33 cellular contexts compared by ENCODE assay signal in genomic region chrX:94961730-94962129, GRCh38.
DNase-seq lines count a peak whose midpoint lies in the region; ATAC-seq, FAIRE-seq and TF ChIP-seq lines count a peak whose summit lies in the region.
"Had no signal": no experiment of that assay in that cellular context is flagged by ENCODE, and none has a peak within 500 bp of the region (broad histone marks: within the 10 kb centered on the region; RNA-seq: fewer than 3 reads in every experiment).

No MANE protein-coding gene starts in this region.

- BruUV-seq in A673 (replicated peaks; lab: Mats Ljungman, UMichigan) (no TSS peak), OCI-LY7 (replicated peaks; lab: Mats Ljungman, UMichigan) (no TSS peak)

- no peaks in the 10 kb centered on the region for H4K20me1 ChIP-seq in OCI-LY7 (ENCODE audit: insufficient read depth, low read length)

- H3K79me2 ChIP-seq in OCI-LY7 (ENCODE audit: insufficient read depth, low read depth, low read length): no peaks in the 10 kb centered on the region

- H3K27ac ChIP-seq in A673 (ENCODE audit: low read depth, low read length, poor library complexity, severe bottlenecking): no peak overlapping the region
- no peak overlapping the region for H3K27ac ChIP-seq in OCI-LY7 (ENCODE audit: low read depth, low read length, poor library complexity, severe bottlenecking)
- no peak overlapping the region for H3K27ac ChIP-seq in body of pancreas
- H3K27ac ChIP-seq: 22Rv1, adrenal gland, brain microvascular endothelial cell, C4-2B, gastroesophageal sphincter had no signal

- DNase-seq in DMS 273 (lab: John Stamatoyannopoulos, UW; ENCODE audit: unreplicated experiment) (peak; percentile 18), DMS 273 treated with DMSO at 0.1 percent for 48 hours (lab: John Stamatoyannopoulos, UW) (no peak), A673 (ENCODE audit: low spot score) (peak; percentile 11), NCI-H1105 treated with DMSO at 0.1 percent for 48 hours (lab: John Stamatoyannopoulos, UW) (peak; percentile 38), bronchial epithelial cell (ENCODE audit: low read depth) (peak; percentile 3), left lobe of liver (ENCODE audit: low spot score) (no peak), OCI-LY7 (ENCODE audit: low spot score) (no peak), body of pancreas (no peak)
- DNase-seq: activated CD8-positive, alpha-beta memory T cell treated with anti-CD3 and anti-CD28 coated beads, Interleukin-2, amount 50 U/mL, for 48 hours; activated CD8-positive, alpha-beta T cell treated with anti-CD3 and anti-CD28 coated beads for 36 hours; activated naive CD4-positive, alpha-beta T cell treated with anti-CD3 and anti-CD28 coated beads, Interleukin-2, amount 10 ng/mL, durations not matched to agents 7 days and 5 days; adrenal gland; brain microvascular endothelial cell; Caco-2; EL; H7; hypothalamus; MG63; mucosa of descending colon; NCI-H146; NCI-H774; SHP77 treated with DMSO at 0.1 percent for 48 hours; substantia nigra; SW 1271; T-helper 9 cell had no signal

- FAIRE-seq in bronchial epithelial cell (lab: Jason Lieb, UNC): no peak
- FAIRE-seq: HTR-8/SVneo, RCC 7860 had no signal

- H3K4me3 ChIP-seq in A673 (ENCODE audit: low read depth, low read length, poor library complexity, severe bottlenecking) (no peak overlapping the region), bronchial epithelial cell (ENCODE audit: low read depth, low read length) (no peak overlapping the region), OCI-LY7 (ENCODE audit: low read depth, low read length, poor library complexity, severe bottlenecking) (no peak overlapping the region), body of pancreas (no peak overlapping the region)
- H3K4me3 ChIP-seq: adrenal gland, gastroesophageal sphincter, lung, MG63, mucosa of descending colon had no signal

- ATAC-seq in left lobe of liver (no peak), body of pancreas (no peak)
- ATAC-seq: activated CD8-positive, alpha-beta T cell treated with anti-CD3 and anti-CD28 coated beads for 36 hours; activated T-helper 17 cell treated with anti-CD3 and anti-CD28 coated beads, Interleukin-2, amount 50 U/mL, for 72 hours; gastroesophageal sphincter; mucosa of descending colon; stimulated activated memory B cell treated with anti-CD40 and anti-IgM and Interleukin-4, amounts not matched to agents 10 μg/mL and 1 μg/mL and 100 μg/mL, for 72 hours had no signal

- CTCF ChIA-PET in A673 (lab: Charles Lee): no interaction called here
- CTCF ChIA-PET in OCI-LY7 (lab: Charles Lee; ENCODE audit: unreplicated experiment): no interaction called here

- no peak for TF ChIP-seq CTCF in A673 (conservative IDR thresholded peaks at IDR 0.05; ENCODE audit: low read depth, low read length)
- no peak for TF ChIP-seq CTCF in bronchial epithelial cell (IDR thresholded peaks at IDR 0.05; ENCODE audit: insufficient read depth, low read length, severe bottlenecking)
- no peak for TF ChIP-seq CTCF in OCI-LY7 (conservative IDR thresholded peaks at IDR 0.05; ENCODE audit: low read length)
- no peak for TF ChIP-seq CTCF in body of pancreas (IDR thresholded peaks at IDR 0.05)

- no peak for TF ChIP-seq POLR2A in body of pancreas (IDR thresholded peaks at IDR 0.05)

- POLR2A ChIA-PET in A673 (lab: Charles Lee; ENCODE audit: low non-redundant PET) (no interaction called here), OCI-LY7 (lab: Charles Lee) (no interaction called here)

- H3K4me1 ChIP-seq in A673 (ENCODE audit: insufficient read depth, low read length, poor library complexity, severe bottlenecking) (no peaks in the 10 kb centered on the region), OCI-LY7 (ENCODE audit: insufficient read depth, low read length, poor library complexity, severe bottlenecking) (no peaks in the 10 kb centered on the region), body of pancreas (no peaks in the 10 kb centered on the region)
- H3K4me1 ChIP-seq: adrenal gland, Caco-2, gastroesophageal sphincter had no signal

- H3K27me3 ChIP-seq in A673 (replicated peaks; ENCODE audit: insufficient read depth, low read depth, low read length, poor library complexity): no peaks in the 10 kb centered on the region
- H3K27me3 ChIP-seq in bronchial epithelial cell (ENCODE audit: control insufficient read depth, insufficient read depth, low read length): no peaks in the 10 kb centered on the region
- no peaks in the 10 kb centered on the region for H3K27me3 ChIP-seq in body of pancreas
- H3K27me3 ChIP-seq: adrenal gland, brain microvascular endothelial cell, gastroesophageal sphincter, MG63 had no signal

- no peaks in the 10 kb centered on the region for H3K9me2 ChIP-seq in OCI-LY7 (ENCODE audit: insufficient read depth, low read length)

- 15 to 30% methylated on average over 2 of the region's 2 CpGs for WGBS in body of pancreas, 2 donors

- intact Hi-C loops in A673 (cut with micrococcal nuclease; ENCODE audit: unreplicated experiment): no loop called here
- intact Hi-C loops in OCI-LY7 (cut with micrococcal nuclease; ENCODE audit: unreplicated experiment): no loop called here
- intact Hi-C loops in body of pancreas (cut with DNase I): no loop called here

- H2AFZ ChIP-seq in OCI-LY7 (ENCODE audit: low read length): no peak overlapping the region

- H3K4me2 ChIP-seq in OCI-LY7 (ENCODE audit: low read length): no peak overlapping the region

- no peaks in the 10 kb centered on the region for H3K36me3 ChIP-seq in A673 (ENCODE audit: insufficient read depth, low read length, poor library complexity, severe bottlenecking)
- no peaks in the 10 kb centered on the region for H3K36me3 ChIP-seq in bronchial epithelial cell (ENCODE audit: control insufficient read depth, insufficient read depth, low read length)
- no peaks in the 10 kb centered on the region for H3K36me3 ChIP-seq in OCI-LY7 (ENCODE audit: insufficient read depth, low read length)
- no peaks in the 10 kb centered on the region for H3K36me3 ChIP-seq in body of pancreas (replicated peaks in 1 of 2; ENCODE audit: insufficient read depth in 1 of 2, low read depth in 2 of 2)
- H3K36me3 ChIP-seq: adrenal gland, brain microvascular endothelial cell, gastroesophageal sphincter, MG63 had no signal

- H3K9me3 ChIP-seq in A673 (ENCODE audit: low read depth, low read length, poor library complexity, severe bottlenecking) (peaks cover 4% of the 10 kb centered on the region), OCI-LY7 (ENCODE audit: low read length) (no peaks in the 10 kb centered on the region), body of pancreas (no peaks in the 10 kb centered on the region)
- H3K9me3 ChIP-seq: adrenal gland, Caco-2, gastroesophageal sphincter, MG63, mucosa of descending colon had no signal

Comparison
In these comparisons a context has a peak if more than half of its experiments do, and no peak if none do; other contexts are left out.
1. DNase-seq: peak in DMS 273 (single experiment), A673 (single experiment), NCI-H1105 treated with DMSO at 0.1 percent for 48 hours (single experiment) and bronchial epithelial cell (single experiment); none in DMS 273 treated with DMSO at 0.1 percent for 48 hours (single experiment), left lobe of liver (single experiment), OCI-LY7 (single experiment) and body of pancreas (0 of 4).